ENCODE assay signal across 1 cellular context in genomic region chr3:12224181-12225147, GRCh38.
A peak's percentile ranks its signal among the peaks of the same experiment; 100 is the strongest.
TF ChIP-seq lines count a peak whose summit lies in the region.

No MANE protein-coding gene starts in this region.

TF ChIP-seq in HepG2, 621 proteins besides CTCF, POLR2A, EP300 and RAD21 (continued from another document and continues in another):
- TF ChIP-seq BRF2 (CRISPR knock-in tag; IDR thresholded peaks at IDR 0.05) (no peak), JARID2 (CRISPR knock-in tag; IDR thresholded peaks at IDR 0.05; ENCODE audit: insufficient replicate concordance) (no peak), NR2F6 (IDR thresholded peaks at IDR 0.05) (no peak), NR2F6 (CRISPR knock-in tag; IDR thresholded peaks at IDR 0.05) (0 out of 2 replicates have a peak, but pooled peaks have one; percentile 8), ARID5B (CRISPR knock-in tag; IDR thresholded peaks at IDR 0.05) (peak; percentile 44; the same call in 1 of the 2 replicates), PAXIP1 (CRISPR knock-in tag; conservative IDR thresholded peaks at IDR 0.05) (0 out of 2 replicates have a peak, but pooled peaks have one; percentile 33), ZNF317 (CRISPR knock-in tag; IDR thresholded peaks at IDR 0.05) (no peak), HNF4G (IDR thresholded peaks at IDR 0.05; ENCODE audit: borderline replicate concordance, low read depth, low read length) (peak; percentile 46; the same call in 1 of the 2 replicates), HNF4G (CRISPR knock-in tag; IDR thresholded peaks at IDR 0.05; ENCODE audit: borderline replicate concordance, low read depth) (no peak), XRCC5 (optimal IDR thresholded peaks at IDR 0.05; ENCODE audit: low read length) (peak; percentile 21), SRSF1 (optimal IDR thresholded peaks at IDR 0.05; ENCODE audit: low read depth, low read length) (no peak), TBP (CRISPR knock-in tag; IDR thresholded peaks at IDR 0.05) (no peak), PHF5A (CRISPR knock-in tag; IDR thresholded peaks at IDR 0.05; ENCODE audit: low read depth, unreplicated experiment) (no peak), CCAR2 (optimal IDR thresholded peaks at IDR 0.05; ENCODE audit: low read depth, low read length) (no peak), ZNF629 (CRISPR knock-in tag; conservative IDR thresholded peaks at IDR 0.05) (no peak), ZGPAT (CRISPR knock-in tag; IDR thresholded peaks at IDR 0.05) (0 out of 2 replicates have a peak, but pooled peaks have one; percentile 24), ZFP36 (IDR thresholded peaks at IDR 0.05; ENCODE audit: borderline replicate concordance, low read depth, low read length, partially characterized antibody) (no peak), USF2 (IDR thresholded peaks at IDR 0.05; ENCODE audit: low read depth, low read length) (no peak), USF2 (CRISPR knock-in tag; IDR thresholded peaks at IDR 0.05; ENCODE audit: borderline replicate concordance) (no peak), ZNF264 (CRISPR knock-in tag; IDR thresholded peaks at IDR 0.05) (no peak), ZSCAN22 (CRISPR knock-in tag; IDR thresholded peaks at IDR 0.05) (no peak), ASH2L (IDR thresholded peaks at IDR 0.05; ENCODE audit: insufficient read length, low read depth, low read length) (peak; percentile 51), ZUFSP (CRISPR knock-in tag; IDR thresholded peaks at IDR 0.05; ENCODE audit: borderline replicate concordance) (no peak), ETV6 (CRISPR knock-in tag; conservative IDR thresholded peaks at IDR 0.05) (no peak), SP140L (CRISPR knock-in tag; IDR thresholded peaks at IDR 0.05; ENCODE audit: borderline replicate concordance) (no peak), AGO2 (optimal IDR thresholded peaks at IDR 0.05; ENCODE audit: low read depth, low read length) (no peak), FOXP4 (CRISPR knock-in tag; IDR thresholded peaks at IDR 0.05) (peak; percentile 24; the same call in 1 of the 2 replicates), NR0B2 (CRISPR knock-in tag; IDR thresholded peaks at IDR 0.05) (no peak), KLF13 (CRISPR knock-in tag; IDR thresholded peaks at IDR 0.05) (no peak), GLI4 (CRISPR knock-in tag; IDR thresholded peaks at IDR 0.05; ENCODE audit: borderline replicate concordance) (no peak), HNRNPUL1 (IDR thresholded peaks at IDR 0.05; ENCODE audit: low read depth, low read length) (no peak), TEAD2 (CRISPR knock-in tag; IDR thresholded peaks at IDR 0.05) (no peak), HBP1 (CRISPR knock-in tag; IDR thresholded peaks at IDR 0.05; ENCODE audit: low read depth) (no peak), TIGD3 (CRISPR knock-in tag; IDR thresholded peaks at IDR 0.05; ENCODE audit: borderline replicate concordance) (no peak), TRIM22 (IDR thresholded peaks at IDR 0.05) (no peak), ZNF34 (CRISPR knock-in tag; IDR thresholded peaks at IDR 0.05; ENCODE audit: borderline replicate concordance) (no peak), MIER2 (CRISPR knock-in tag; IDR thresholded peaks at IDR 0.05) (no peak), ZNF781 (CRISPR knock-in tag; IDR thresholded peaks at IDR 0.05; ENCODE audit: borderline replicate concordance, not compliant biosample characterization) (no peak), ZFP37 (CRISPR knock-in tag; IDR thresholded peaks at IDR 0.05; ENCODE audit: borderline replicate concordance) (no peak)
